15 cellular contexts compared by ENCODE assay signal in the genomic region with DNA sequence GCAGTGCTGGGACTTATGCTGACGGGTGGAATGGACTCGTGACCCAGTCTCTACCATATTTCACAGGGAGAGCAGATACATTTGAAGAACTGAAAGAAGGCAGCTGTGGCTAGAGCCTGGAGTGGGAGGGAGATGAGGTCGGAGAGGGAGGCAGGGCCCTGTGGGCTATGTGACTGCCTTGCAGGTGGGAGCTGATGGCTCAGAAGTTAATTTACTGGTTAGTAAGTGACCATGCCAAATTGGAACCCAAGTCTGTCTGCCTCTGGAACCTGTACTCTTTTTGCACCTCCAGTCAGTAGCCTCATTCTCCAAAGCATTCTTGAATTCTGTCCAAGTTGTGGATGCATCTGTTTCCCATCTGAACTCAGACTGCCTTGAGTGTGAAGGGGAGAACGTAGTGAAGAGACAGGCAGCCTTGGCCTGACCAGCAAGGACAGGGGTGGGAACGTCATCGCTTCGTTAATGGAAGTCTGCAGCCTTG.
DNase-seq lines count a peak whose midpoint lies in the region; ATAC-seq, FAIRE-seq and TF ChIP-seq lines count a peak whose summit lies in the region.
"Had no signal": no experiment of that assay in that cellular context is flagged by ENCODE, and none has a peak within 500 bp of the region (broad histone marks: within the 10 kb centered on the region; RNA-seq: fewer than 3 reads in every experiment).

No MANE protein-coding gene starts in this region.

- peaks cover 13% of the 10 kb centered on the region for H3K4me1 ChIP-seq in endothelial cell of umbilical vein (ENCODE audit: control insufficient read depth, extremely low read depth, insufficient read depth, low read length)
- H3K4me1 ChIP-seq: gastrocnemius medialis had no signal

- no peaks in the 10 kb centered on the region for H4K20me1 ChIP-seq in endothelial cell of umbilical vein (replicated peaks; ENCODE audit: control insufficient read depth, extremely low read depth, insufficient read depth, low read length)

- H3K4me2 ChIP-seq in endothelial cell of umbilical vein (ENCODE audit: insufficient read depth, low read length) = no peak overlapping the region

- dilution Hi-C loops in endothelial cell of umbilical vein (cut with MboI; ENCODE audit: extremely low pct_ligation_motif_present, low sequenced_read_pairs) = no loop called here

- H3K36me3 ChIP-seq in endothelial cell of umbilical vein (ENCODE audit: control insufficient read depth in 2 of 2, extremely low read depth in 1 of 2, insufficient read depth in 2 of 2, low read length in 2 of 2) = no peaks in the 10 kb centered on the region
- H3K36me3 ChIP-seq: gastrocnemius medialis, tibial artery had no signal

- FAIRE-seq in endothelial cell of umbilical vein (lab: Jason Lieb, UNC) = peak; percentile 81
- FAIRE-seq: H1 had no signal

- no peaks in the 10 kb centered on the region for H3K9me3 ChIP-seq in endothelial cell of umbilical vein (replicated peaks; ENCODE audit: control insufficient read depth, insufficient read depth, low read length)
- H3K9me3 ChIP-seq: gastrocnemius medialis, tibial artery had no signal

- ATAC-seq in HG03097 (IDR thresholded peaks at IDR 0.05; ENCODE audit: low FRiP score, unreplicated experiment) (no peak), GM18861 (IDR thresholded peaks at IDR 0.05; ENCODE audit: unreplicated experiment) (no peak)
- ATAC-seq in stimulated activated naive CD8-positive, alpha-beta T cell treated with anti-CD3 and anti-CD28 coated beads, Interleukin-15, Interleukin-2, amounts not matched to agents 100 U/mL and 50 U/mL, for 24 hours = no peak
- ATAC-seq: activated CD4-positive, CD25-positive, alpha-beta regulatory T cell treated with anti-CD3 and anti-CD28 coated beads, Interleukin-2, amount 50 U/mL, for 24 hours; gastrocnemius medialis had no signal

- peak; percentile 75 for DNase-seq in CD1c-positive myeloid dendritic cell (ENCODE audit: extremely low spot score)
- peak; percentile 71 for DNase-seq in MV-4-11 (lab: John Stamatoyannopoulos, UW)
- DNase-seq in endothelial cell of umbilical vein (ENCODE audit: low read depth, low spot score) = peak; percentile 43
- DNase-seq in mucosa of gallbladder (ENCODE audit: low spot score) = peak; percentile 12
- no peak for DNase-seq in stimulated activated naive CD8-positive, alpha-beta T cell treated with anti-CD3 and anti-CD28 coated beads, Interleukin-15, Interleukin-2, amounts not matched to agents 100 U/mL and 50 U/mL, for 24 hours
- no peak for DNase-seq in inferior parietal cortex (ENCODE audit: extremely low spot score)
- DNase-seq: activated T-cell treated with anti-CD3 and anti-CD28 coated beads, Interleukin-2, amount 50 U/mL, for 48 hours; central memory CD4-positive, alpha-beta T cell; gastrocnemius medialis; Karpas-422; tibial artery had no signal

- CTCF ChIA-PET in endothelial cell of umbilical vein (lab: Charles Lee) = interaction anchor here (4.0 kb wide), 1 partner anchor 8 kb away, joined by 31 read pairs; no protein-coding TSS in a partner anchor

- no peak overlapping the region for H2AFZ ChIP-seq in endothelial cell of umbilical vein (ENCODE audit: low read depth, low read length)

- POLR2A ChIA-PET in endothelial cell of umbilical vein (lab: Charles Lee) = no interaction called here

- no TSS peak for BruUV-seq in endothelial cell of umbilical vein (replicated peaks; lab: Mats Ljungman, UMichigan)

- no peaks in the 10 kb centered on the region for H3K79me2 ChIP-seq in endothelial cell of umbilical vein (ENCODE audit: control insufficient read depth, insufficient read depth, low read length)

- intact Hi-C loops in endothelial cell of umbilical vein (cut with micrococcal nuclease) = loop anchor here (5.0 kb wide), 1 partner anchor 81 kb away; no protein-coding TSS in a partner anchor

- no peaks in the 10 kb centered on the region for H3K9me1 ChIP-seq in endothelial cell of umbilical vein (replicated peaks; ENCODE audit: control insufficient read depth, extremely low read depth, insufficient read depth, low read length)

- no peak overlapping the region for H3K4me3 ChIP-seq in endothelial cell of umbilical vein (replicated peaks in 1 of 3; ENCODE audit: insufficient read depth in 1 of 3, low read depth in 1 of 3, low read length in 3 of 3)
- H3K4me3 ChIP-seq: gastrocnemius medialis, tibial artery had no signal

- no peaks in the 10 kb centered on the region for H3K27me3 ChIP-seq in endothelial cell of umbilical vein (ENCODE audit: control insufficient read depth in 2 of 2, insufficient read depth in 2 of 2, low read length in 2 of 2)
- H3K27me3 ChIP-seq: gastrocnemius medialis, tibial artery had no signal

- H3K9ac ChIP-seq in endothelial cell of umbilical vein (replicated peaks; ENCODE audit: extremely low read depth, insufficient read depth, low read length) = no peak overlapping the region

- no peak overlapping the region for H3K27ac ChIP-seq in endothelial cell of umbilical vein (ENCODE audit: insufficient read depth, low read depth, low read length)
- H3K27ac ChIP-seq: gastrocnemius medialis, tibial artery had no signal

- TF ChIP-seq CTCF in endothelial cell of umbilical vein (IDR thresholded peaks at IDR 0.05; ENCODE audit: extremely low read depth in 1 of 2, insufficient read depth in 1 of 2, low read depth in 1 of 2, low read length in 2 of 2) = no peak

- TF ChIP-seq POLR2A in endothelial cell of umbilical vein (IDR thresholded peaks at IDR 0.05; ENCODE audit: low read depth, low read length) = no peak

TF ChIP-seq in endothelial cell of umbilical vein, 7 proteins besides CTCF, POLR2A, EP300 and RAD21:
- TF ChIP-seq GATA2 (IDR thresholded peaks at IDR 0.05; ENCODE audit: insufficient read depth, insufficient read length, low read depth, low read length) (no peak), FOS (IDR thresholded peaks at IDR 0.05; ENCODE audit: borderline replicate concordance, insufficient read depth, low read length) (no peak), POLR2AphosphoS5 (IDR thresholded peaks at IDR 0.05; ENCODE audit: insufficient read depth, low read depth, low read length) (no peak)
- TF ChIP-seq, protein P1, sequence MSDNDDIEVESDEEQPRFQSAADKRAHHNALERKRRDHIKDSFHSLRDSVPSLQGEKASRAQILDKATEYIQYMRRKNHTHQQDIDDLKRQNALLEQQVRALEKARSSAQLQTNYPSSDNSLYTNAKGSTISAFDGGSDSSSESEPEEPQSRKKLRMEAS (IDR thresholded peaks at IDR 0.05; ENCODE audit: insufficient read depth, insufficient read length) = no peak

Comparison
In these comparisons a context has a peak if more than half of its experiments do, and no peak if none do; other contexts are left out.
1. DNase-seq: peak in CD1c-positive myeloid dendritic cell (single experiment), MV-4-11 (single experiment), endothelial cell of umbilical vein (single experiment) and mucosa of gallbladder (single experiment); none in stimulated activated naive CD8-positive, alpha-beta T cell treated with anti-CD3 and anti-CD28 coated beads, Interleukin-15, Interleukin-2, amounts not matched to agents 100 U/mL and 50 U/mL, for 24 hours (single experiment) and inferior parietal cortex (single experiment).